ENCODE assay signal across 12 cellular contexts in genomic region chr3:57130426-57131209, GRCh38. TPM values are rescaled to one million over a fixed set of nuclear protein-coding genes. Genes with fewer than 3 reads are reported as not detected.
DNase-seq lines count a peak whose midpoint lies in the region; ATAC-seq and TF ChIP-seq lines count a peak whose summit lies in the region.
"Had no signal": no experiment of that assay in that cellular context is flagged by ENCODE, and none has a peak within 500 bp of the region (broad histone marks: within the 10 kb centered on the region; RNA-seq: fewer than 3 reads in every experiment).

No MANE protein-coding gene starts in this region.

- DNase-seq in cardiac muscle cell (ENCODE audit: low read depth in 1 of 2, low spot score in 1 of 2) (peak in 1 of 2 donors; percentile 59), cardiac septum (ENCODE audit: low spot score) (no peak), SHP77 (lab: John Stamatoyannopoulos, UW) (peak; percentile 63 to 81), iPS DF 4.7 (ENCODE audit: extremely low read depth, low spot score) (peak; percentile 98), testis (peak; percentile 55), immature natural killer cell (no peak)
- DNase-seq: activated T-cell treated with anti-CD3 and anti-CD28 coated beads, Interleukin-2, amount 50 U/mL, for 1 hour; cerebellar nuclear complex; NCI-H446 treated with DMSO at 0.1 percent for 48 hours; occipital lobe had no signal

- peaks cover 0 to 2% (median 2%) of the 10 kb centered on the region in 3 donors for H3K27me3 Mint-ChIP-seq in immature natural killer cell (ENCODE audit: low read depth in 3 of 3)

- 45 to 57% methylated on average over 10 to 14 of the region's 14 CpGs for WGBS in testis, 2 donors

- H3K27me3 ChIP-seq in cardiac muscle cell (no peaks in the 10 kb centered on the region), testis (no peaks in the 10 kb centered on the region)

- H3K4me3 ChIP-seq in cardiac muscle cell = no peak overlapping the region
- H3K4me3 ChIP-seq in testis = no peak overlapping the region

- TF ChIP-seq POLR2A in testis (IDR thresholded peaks at IDR 0.05) = no peak

- peaks cover 5 to 8% of the 10 kb centered on the region in 2 donors for H3K4me1 Mint-ChIP-seq in immature natural killer cell

- H3K9me3 ChIP-seq in cardiac muscle cell (ENCODE audit: low read depth) (no peaks in the 10 kb centered on the region), testis (no peaks in the 10 kb centered on the region)

- H3K4me1 ChIP-seq in cardiac muscle cell (ENCODE audit: low read depth) = peaks cover 67% of the 10 kb centered on the region
- H3K4me1 ChIP-seq in testis = peaks cover 15% of the 10 kb centered on the region

- no peak for TF ChIP-seq CTCF in cardiac muscle cell (IDR thresholded peaks at IDR 0.05; ENCODE audit: low read depth, low read length)
- no peak for TF ChIP-seq CTCF in testis (IDR thresholded peaks at IDR 0.05)

- intact Hi-C loops in cardiac septum (cut with DNase I) = no loop called here
- intact Hi-C loops in testis (cut with DNase I; ENCODE audit: low total_unique reads) = no loop called here

- ATAC-seq in HG02852 (IDR thresholded peaks at IDR 0.05; ENCODE audit: unreplicated experiment) (no peak), GM21381 (IDR thresholded peaks at IDR 0.05; ENCODE audit: unreplicated experiment) (no peak)

- H3K36me3 Mint-ChIP-seq in immature natural killer cell = no peaks in the 10 kb centered on the region

- peak overlapping the region; percentile 89 for H3K27ac ChIP-seq in cardiac muscle cell
- peak overlapping the region; percentile 18 to 71 for H3K27ac ChIP-seq in testis

- H3K4me3 Mint-ChIP-seq in immature natural killer cell = peak overlapping the region in 2 of 5 donors; percentile 6 to 9

- no peaks in the 10 kb centered on the region for H3K36me3 ChIP-seq in cardiac muscle cell
- no peaks in the 10 kb centered on the region for H3K36me3 ChIP-seq in testis (ENCODE audit: low read depth, missing control alignments)

- H3K27ac Mint-ChIP-seq in immature natural killer cell = peak overlapping the region in 2 of 6 donors; percentile 22 to 31

- no peaks in the 10 kb centered on the region for H3K9me3 Mint-ChIP-seq in immature natural killer cell

RNA-seq across cellular contexts. Expression of gene IL17RD, which starts 34.5 kb away (rescaled TPM):
- total RNA-seq in cardiac muscle cell (23.1 and 110 TPM in 2 replicates), cardiac septum (4.3 TPM), testis (10 to 100 TPM; 25.0 to 29.9 TPM)
- polyA plus RNA-seq in cardiac muscle cell (7.4 and 26.5 TPM in 2 replicates), testis (ENCODE audit: insufficient read depth, low read depth, low replicate concordance) (27.9 TPM), immature natural killer cell (not detected)

Comparison
In these comparisons a context has a peak if more than half of its experiments do, and no peak if none do; other contexts are left out.
1. DNase-seq: peak in SHP77 (2 of 2), iPS DF 4.7 (single experiment) and testis (single experiment); none in cardiac septum (single experiment) and immature natural killer cell (0 of 3).